ENCODE assay signal across 23 cellular contexts in genomic region chr19:10395436-10395835, GRCh38.
"Had no signal": no experiment of that assay in that cellular context is flagged by ENCODE, and none has a peak within 500 bp of the region (broad histone marks: within the 10 kb centered on the region; RNA-seq: fewer than 3 reads in every experiment).

No MANE protein-coding gene starts in this region.

- H3K9me3 Mint-ChIP-seq: activated naive CD4-positive, alpha-beta T cell treated with anti-CD3 and anti-CD28 coated beads, Interleukin-2, amount 10 ng/mL, durations not matched to agents 7 days and 5 days; activated T-cell treated with anti-CD3 and anti-CD28 coated beads, Interleukin-2, amount 50 U/mL, for 4 hours; endodermal cell; memory B cell; natural killer cell treated with Interleukin-12 subunit alpha and Interleukin-12 subunit beta and Interleukin-15 and Interleukin-18, amount 100 ng/mL, for 72 hours; stimulated activated naive CD8-positive, alpha-beta T cell treated with anti-CD3 and anti-CD28 coated beads, Interleukin-15, Interleukin-2, amounts not matched to agents 100 ng/mL and 50 ng/mL, for 24 hours had no signal

- H3K4me2 ChIP-seq: smooth muscle cell had no signal

- H3K9ac ChIP-seq: parathyroid adenoma had no signal

- H3K4me1 Mint-ChIP-seq: endodermal cell had no signal

- H3K27ac Mint-ChIP-seq: activated naive CD4-positive, alpha-beta T cell treated with anti-CD3 and anti-CD28 coated beads, Interleukin-2, amount 10 ng/mL, durations not matched to agents 7 days and 5 days; memory B cell; natural killer cell treated with Interleukin-12 subunit alpha and Interleukin-12 subunit beta and Interleukin-15 and Interleukin-18, amount 100 ng/mL, for 72 hours; stimulated activated naive CD8-positive, alpha-beta T cell treated with anti-CD3 and anti-CD28 coated beads, Interleukin-15, Interleukin-2, amounts not matched to agents 100 ng/mL and 50 ng/mL, for 24 hours had no signal

- DNase-seq: activated CD4-positive, alpha-beta T cell treated with anti-CD3 and anti-CD28 coated beads for 1 hour; activated CD8-positive, alpha-beta memory T cell treated with anti-CD3 and anti-CD28 coated beads, Interleukin-2, amount 50 U/mL, for 4 hours; activated naive CD4-positive, alpha-beta T cell treated with anti-CD3 and anti-CD28 coated beads, Interleukin-2, amount 10 ng/mL, durations not matched to agents 7 days and 5 days; activated T-cell treated with anti-CD3 and anti-CD28 coated beads, Interleukin-2, amount 50 U/mL, for 4 hours; amygdala; cortex of kidney; endodermal cell; foreskin fibroblast; heart right ventricle; islet precursor cell; left cardiac atrium; stimulated activated CD4-positive, alpha-beta T cell treated with anti-CD3 and anti-CD28 coated beads, Interleukin-15, amount 100 ng/mL, for 24 hours; T-helper 1 cell; T-helper 9 cell; tibial artery had no signal

- H3K9me3 ChIP-seq: heart right ventricle, neutrophil, tibial artery had no signal

- H3K27me3 ChIP-seq: cardiac muscle cell, heart right ventricle, neutrophil, tibial artery had no signal

- H3K4me1 ChIP-seq: parathyroid adenoma had no signal

- H3K27ac ChIP-seq: cardiac muscle cell, heart right ventricle, neutrophil, parathyroid adenoma, tibial artery had no signal

- H3K4me3 ChIP-seq: cardiac muscle cell, heart right ventricle, smooth muscle cell, tibial artery had no signal

- ATAC-seq: activated T-cell treated with anti-CD3 and anti-CD28 coated beads, Interleukin-2, amount 50 U/mL, for 4 hours; heart right ventricle; left cardiac atrium; natural killer cell treated with Interleukin-12 subunit alpha and Interleukin-12 subunit beta and Interleukin-15 and Interleukin-18, amount 100 ng/mL, for 72 hours; sciatic nerve had no signal

- H2AFZ ChIP-seq: parathyroid adenoma had no signal

- H3K4me3 Mint-ChIP-seq: activated naive CD4-positive, alpha-beta T cell treated with anti-CD3 and anti-CD28 coated beads, Interleukin-2, amount 10 ng/mL, durations not matched to agents 7 days and 5 days; activated T-cell treated with anti-CD3 and anti-CD28 coated beads, Interleukin-2, amount 50 U/mL, for 4 hours; endodermal cell; memory B cell; natural killer cell treated with Interleukin-12 subunit alpha and Interleukin-12 subunit beta and Interleukin-15 and Interleukin-18, amount 100 ng/mL, for 72 hours; stimulated activated naive CD8-positive, alpha-beta T cell treated with anti-CD3 and anti-CD28 coated beads, Interleukin-15, Interleukin-2, amounts not matched to agents 100 ng/mL and 50 ng/mL, for 24 hours had no signal

- H3K27me3 Mint-ChIP-seq: activated naive CD4-positive, alpha-beta T cell treated with anti-CD3 and anti-CD28 coated beads, Interleukin-2, amount 10 ng/mL, durations not matched to agents 7 days and 5 days; memory B cell; natural killer cell treated with Interleukin-12 subunit alpha and Interleukin-12 subunit beta and Interleukin-15 and Interleukin-18, amount 100 ng/mL, for 72 hours; stimulated activated naive CD8-positive, alpha-beta T cell treated with anti-CD3 and anti-CD28 coated beads, Interleukin-15, Interleukin-2, amounts not matched to agents 100 ng/mL and 50 ng/mL, for 24 hours had no signal
